In genomic region chr1:202101182-202101581, GRCh38 we compare ENCODE assay signal across 2 cellular contexts.
TF ChIP-seq lines count a peak whose summit lies in the region.

No MANE protein-coding gene starts in this region.

TF ChIP-seq in HCT116, 20 proteins besides CTCF, POLR2A, EP300 and RAD21:
- no peak for TF ChIP-seq YY1 (IDR thresholded peaks at IDR 0.05; ENCODE audit: extremely low read depth, insufficient replicate concordance, low read depth, low read length)
- no peak for TF ChIP-seq MAX (IDR thresholded peaks at IDR 0.05)

TF ChIP-seq in SK-N-SH, 30 proteins besides CTCF, POLR2A, EP300 and RAD21:
- TF ChIP-seq FOXJ3 (CRISPR knock-in tag; IDR thresholded peaks at IDR 0.05) (no peak), CHD2 (IDR thresholded peaks at IDR 0.05; ENCODE audit: low read length, partially characterized antibody) (no peak), GATA2 (CRISPR knock-in tag; IDR thresholded peaks at IDR 0.05) (no peak), MEF2A (IDR thresholded peaks at IDR 0.05; ENCODE audit: borderline replicate concordance, low read depth) (no peak), ELF1 (IDR thresholded peaks at IDR 0.05) (no peak)
- TF ChIP-seq, protein P1, sequence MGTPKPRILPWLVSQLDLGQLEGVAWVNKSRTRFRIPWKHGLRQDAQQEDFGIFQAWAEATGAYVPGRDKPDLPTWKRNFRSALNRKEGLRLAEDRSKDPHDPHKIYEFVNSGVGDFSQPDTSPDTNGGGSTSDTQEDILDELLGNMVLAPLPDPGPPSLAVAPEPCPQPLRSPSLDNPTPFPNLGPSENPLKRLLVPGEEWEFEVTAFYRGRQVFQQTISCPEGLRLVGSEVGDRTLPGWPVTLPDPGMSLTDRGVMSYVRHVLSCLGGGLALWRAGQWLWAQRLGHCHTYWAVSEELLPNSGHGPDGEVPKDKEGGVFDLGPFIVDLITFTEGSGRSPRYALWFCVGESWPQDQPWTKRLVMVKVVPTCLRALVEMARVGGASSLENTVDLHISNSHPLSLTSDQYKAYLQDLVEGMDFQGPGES (IDR thresholded peaks at IDR 0.05; ENCODE audit: low read depth, low read length): no peak
